ENCODE assay signal across 16 cellular contexts in genomic region chr3:120436523-120437050, GRCh38. TPM values are rescaled to one million over a fixed set of nuclear protein-coding genes. Genes with fewer than 3 reads are reported as not detected.
DNase-seq lines count a peak whose midpoint lies in the region; TF ChIP-seq lines count a peak whose summit lies in the region.
"Had no signal": no experiment of that assay in that cellular context is flagged by ENCODE, and none has a peak within 500 bp of the region (broad histone marks: within the 10 kb centered on the region; RNA-seq: fewer than 3 reads in every experiment).

No MANE protein-coding gene starts in this region.

- no peaks in the 10 kb centered on the region for H3K9me3 ChIP-seq in HUES64 (ENCODE audit: insufficient read depth, low read depth, low read length)
- no peaks in the 10 kb centered on the region for H3K9me3 ChIP-seq in suprapubic skin
- H3K9me3 ChIP-seq: BLaER1 treated with 17β-estradiol and CSF1 and Interleukin-3, amounts not matched to agents 10 nM and 100 nM had no signal

- H3K4me3 ChIP-seq in HUES64 (ENCODE audit: low read length) (no peak overlapping the region), suprapubic skin (no peak overlapping the region)
- H3K4me3 ChIP-seq: BLaER1 treated with 17β-estradiol and CSF1 and Interleukin-3, amounts not matched to agents 10 nM and 100 nM had no signal

- no peaks in the 10 kb centered on the region for H3K9me3 Mint-ChIP-seq in chondrocyte (ENCODE audit: low read depth)
- no peaks in the 10 kb centered on the region for H3K9me3 Mint-ChIP-seq in mesothelial cell of epicardium
- H3K9me3 Mint-ChIP-seq: activated naive CD8-positive, alpha-beta T cell treated with anti-CD3 and anti-CD28 coated beads for 36 hours; activated T-cell treated with anti-CD3 and anti-CD28 coated beads, Interleukin-2, amount 50 U/mL, for 24 hours had no signal

- no peak for TF ChIP-seq CTCF in chondrocyte (IDR thresholded peaks at IDR 0.05)
- no peak for TF ChIP-seq CTCF in mesothelial cell of epicardium (IDR thresholded peaks at IDR 0.05; ENCODE audit: unreplicated experiment)
- no peak for TF ChIP-seq CTCF in suprapubic skin (IDR thresholded peaks at IDR 0.05)

- H3K4me1 Mint-ChIP-seq in chondrocyte (ENCODE audit: low read depth) (peaks cover 100% of the 10 kb centered on the region), mesothelial cell of epicardium (peaks cover 67% of the 10 kb centered on the region)
- H3K4me1 Mint-ChIP-seq: activated naive CD8-positive, alpha-beta T cell treated with anti-CD3 and anti-CD28 coated beads for 36 hours had no signal

- peak overlapping the region; percentile 97 for H3K27ac Mint-ChIP-seq in chondrocyte (ENCODE audit: unreplicated experiment)
- H3K27ac Mint-ChIP-seq in mesothelial cell of epicardium, result peak overlapping the region; percentile 77
- H3K27ac Mint-ChIP-seq: activated naive CD8-positive, alpha-beta T cell treated with anti-CD3 and anti-CD28 coated beads for 36 hours; activated T-cell treated with anti-CD3 and anti-CD28 coated beads, Interleukin-2, amount 50 U/mL, for 24 hours had no signal

- H3K27me3 ChIP-seq in HUES64 (ENCODE audit: insufficient read depth, low read length), result no peaks in the 10 kb centered on the region
- H3K27me3 ChIP-seq in suprapubic skin, result no peaks in the 10 kb centered on the region
- H3K27me3 ChIP-seq: BLaER1 treated with 17β-estradiol and CSF1 and Interleukin-3, amounts not matched to agents 10 nM and 100 nM had no signal

- peak overlapping the region; percentile 20; the same call in 1 of the 2 replicates for H3K9ac ChIP-seq in HUES64 (ENCODE audit: low read depth, low read length)
- H3K9ac ChIP-seq: BLaER1 treated with 17β-estradiol and CSF1 and Interleukin-3, amounts not matched to agents 10 nM and 100 nM had no signal

- H3K36me3 ChIP-seq in HUES64 (ENCODE audit: insufficient read depth, low read length) (peaks cover 51% of the 10 kb centered on the region), suprapubic skin (peaks cover 4% of the 10 kb centered on the region)

- WGBS in HUES64, result 81% methylated on average over 4 of the region's 4 CpGs
- WGBS in suprapubic skin, result 90% methylated on average over 4 of the region's 4 CpGs

- H3K4me3 Mint-ChIP-seq in chondrocyte (ENCODE audit: unreplicated experiment), result no peak overlapping the region
- H3K4me3 Mint-ChIP-seq in mesothelial cell of epicardium, result no peak overlapping the region
- H3K4me3 Mint-ChIP-seq: activated naive CD8-positive, alpha-beta T cell treated with anti-CD3 and anti-CD28 coated beads for 36 hours; activated T-cell treated with anti-CD3 and anti-CD28 coated beads, Interleukin-2, amount 50 U/mL, for 24 hours had no signal

- DNase-seq in chondrocyte (ENCODE audit: low spot score) (no peak), mesothelial cell of epicardium (ENCODE audit: low spot score in 2 of 2, unreplicated experiment in 2 of 2) (no peak), suprapubic skin (ENCODE audit: low spot score in 2 of 2) (peak in 1 of 2 donors; percentile 24), NCI-H1436 treated with DMSO at 0.1 percent for 48 hours (lab: John Stamatoyannopoulos, UW) (no peak), globus pallidus (ENCODE audit: low spot score) (no peak)
- no peak for DNase-seq in activated CD4-positive, alpha-beta T cell treated with anti-CD3 and anti-CD28 coated beads, Interleukin-2, amount 50 U/mL, for 1 hour
- DNase-seq: activated CD4-positive, alpha-beta T cell treated with anti-CD3 and anti-CD28 coated beads, Interleukin-2, amount 50 U/mL, for 4 hours; activated naive CD8-positive, alpha-beta T cell treated with anti-CD3 and anti-CD28 coated beads for 36 hours; activated T-cell treated with anti-CD3 and anti-CD28 coated beads, Interleukin-2, amount 50 U/mL, for 24 hours; central memory CD4-positive, alpha-beta T cell; DMS53; midbrain; NCI-H345; SHP77 had no signal

- TF ChIP-seq EP300 in suprapubic skin (IDR thresholded peaks at IDR 0.05), result no peak

- H3K4me1 ChIP-seq in HUES64 (ENCODE audit: insufficient read depth, low read length), result peaks cover 53% of the 10 kb centered on the region
- peaks cover 54% of the 10 kb centered on the region for H3K4me1 ChIP-seq in suprapubic skin

- H3K27me3 Mint-ChIP-seq in chondrocyte (ENCODE audit: low read depth) (no peaks in the 10 kb centered on the region), mesothelial cell of epicardium (ENCODE audit: low read depth) (no peaks in the 10 kb centered on the region)
- H3K27me3 Mint-ChIP-seq: activated naive CD8-positive, alpha-beta T cell treated with anti-CD3 and anti-CD28 coated beads for 36 hours had no signal

- TF ChIP-seq POLR2A in suprapubic skin (IDR thresholded peaks at IDR 0.05), result no peak

- H3K36me3 Mint-ChIP-seq in chondrocyte (ENCODE audit: low read depth) (peaks cover 41% of the 10 kb centered on the region), mesothelial cell of epicardium (peaks cover 21% of the 10 kb centered on the region)
- H3K36me3 Mint-ChIP-seq: activated naive CD8-positive, alpha-beta T cell treated with anti-CD3 and anti-CD28 coated beads for 36 hours had no signal

- H3K27ac ChIP-seq in HUES64 (ENCODE audit: low read depth, low read length), result peak overlapping the region; percentile 67
- peak overlapping the region; percentile 24 for H3K27ac ChIP-seq in suprapubic skin
- H3K27ac ChIP-seq: BLaER1 treated with 17β-estradiol and CSF1 and Interleukin-3, amounts not matched to agents 10 nM and 100 nM had no signal

RNA-seq across cellular contexts. Expression of gene FSTL1, which starts 14.2 kb away (rescaled TPM):
- 142 TPM for polyA plus RNA-seq in HUES64 (2013, experiment 1 of 2)
- 186 TPM for polyA plus RNA-seq in HUES64 (2013, experiment 2 of 2)
- 2,561 to 3,511 TPM (median 3,398 TPM) in 3 replicates for total RNA-seq in chondrocyte
- total RNA-seq in mesothelial cell of epicardium, result 734 to 772 TPM (median 749 TPM) in 3 replicates
- total RNA-seq in suprapubic skin, result 10 to 100 TPM; 58.3 to 75.3 (median 63.9) TPM
